In genomic region chr14:90641111-90642010, GRCh38 we compare ENCODE assay signal across 14 cellular contexts.
A peak's percentile ranks its signal among the peaks of the same experiment; 100 is the strongest.
DNase-seq lines count a peak whose midpoint lies in the region; ATAC-seq and TF ChIP-seq lines count a peak whose summit lies in the region.
"Had no signal": no experiment of that assay in that cellular context is flagged by ENCODE, and none has a peak within 500 bp of the region (broad histone marks: within the 10 kb centered on the region; RNA-seq: fewer than 3 reads in every experiment).

No MANE protein-coding gene starts in this region.

- H3K36me3 ChIP-seq in Caco-2 (ENCODE audit: control insufficient read depth, insufficient read depth, low read length): no peaks in the 10 kb centered on the region
- H3K36me3 ChIP-seq: thyroid gland had no signal

- H3K9me3 Mint-ChIP-seq in Caco-2 (ENCODE audit: unreplicated experiment) (no peaks in the 10 kb centered on the region), progenitor cell of endocrine pancreas (ENCODE audit: low read depth) (no peaks in the 10 kb centered on the region)
- H3K9me3 Mint-ChIP-seq: activated T-cell treated with anti-CD3 and anti-CD28 coated beads, Interleukin-2, amount 50 U/mL, for 4 hours; T-cell had no signal

- DNase-seq in Caco-2 (peak in 1 of 2 experiments; percentile 14), caudate nucleus (lab: John Stamatoyannopoulos, UW) (peak in 1 of 61 donors; percentile 14), right cardiac atrium (no peak), progenitor cell of endocrine pancreas (ENCODE audit: low spot score, unreplicated experiment) (no peak), iPS-NIHi7 (ENCODE audit: extremely low spot score) (no peak)
- DNase-seq: activated T-cell treated with anti-CD3 and anti-CD28 coated beads, Interleukin-2, amount 50 U/mL, for 4 hours; amniotic stem cell; NCI-H2107; T-cell; thyroid gland had no signal

- CTCF ChIA-PET in Caco-2 (lab: Charles Lee): interaction anchor here (0.9 to 1.3 kb wide), 4 partner anchors 16 to 340 kb away, joined by 3 to 4 read pairs (median 3); no protein-coding TSS in a partner anchor

- POLR2A ChIA-PET in Caco-2 (lab: Charles Lee): no interaction called here

- H3K4me1 Mint-ChIP-seq in Caco-2 (ENCODE audit: low read depth, unreplicated experiment) (peaks cover 22% of the 10 kb centered on the region), progenitor cell of endocrine pancreas (ENCODE audit: low read depth) (peaks cover 18% of the 10 kb centered on the region)
- H3K4me1 Mint-ChIP-seq: T-cell had no signal

- no peaks in the 10 kb centered on the region for H3K9me3 ChIP-seq in Caco-2
- H3K9me3 ChIP-seq in right cardiac atrium (ENCODE audit: control insufficient read depth, low read length): no peaks in the 10 kb centered on the region
- H3K9me3 ChIP-seq: thyroid gland had no signal

- H3K4me3 Mint-ChIP-seq in Caco-2 (ENCODE audit: unreplicated experiment): no peak overlapping the region
- no peak overlapping the region for H3K4me3 Mint-ChIP-seq in progenitor cell of endocrine pancreas (ENCODE audit: low read depth)
- H3K4me3 Mint-ChIP-seq: activated T-cell treated with anti-CD3 and anti-CD28 coated beads, Interleukin-2, amount 50 U/mL, for 4 hours; T-cell had no signal

- peak in 1 of 2 donors; percentile 44 for ATAC-seq in right cardiac atrium
- no peak for ATAC-seq in HG03432 (IDR thresholded peaks at IDR 0.05; ENCODE audit: unreplicated experiment)
- ATAC-seq in SK-N-SH treated with all-trans-retinoic acid at 6 μM for 48 hours: no peak
- ATAC-seq in GM18505 (IDR thresholded peaks at IDR 0.05; ENCODE audit: unreplicated experiment): no peak
- ATAC-seq: activated T-cell treated with anti-CD3 and anti-CD28 coated beads, Interleukin-2, amount 50 U/mL, for 4 hours; T-cell had no signal

- no peak overlapping the region for H3K4me3 ChIP-seq in Caco-2 (ENCODE audit: low read depth, low read length)
- no peak overlapping the region for H3K4me3 ChIP-seq in right cardiac atrium (ENCODE audit: low read length)
- H3K4me3 ChIP-seq: skin epidermis, thyroid gland had no signal

- no peaks in the 10 kb centered on the region for H3K27me3 Mint-ChIP-seq in Caco-2 (ENCODE audit: insufficient read depth, unreplicated experiment)
- H3K27me3 Mint-ChIP-seq in progenitor cell of endocrine pancreas: no peaks in the 10 kb centered on the region
- H3K27me3 Mint-ChIP-seq: T-cell had no signal

- 52% methylated on average over 8 of the region's 8 CpGs for WGBS in right cardiac atrium

- H3K27ac ChIP-seq in caudate nucleus (ENCODE audit: low read depth, low read length): peak overlapping the region; percentile 90
- peak overlapping the region; percentile 39 for H3K27ac ChIP-seq in right cardiac atrium (ENCODE audit: low read length)
- H3K27ac ChIP-seq: skin epidermis had no signal

- TF ChIP-seq POLR2A in GM18505 (IDR thresholded peaks at IDR 0.05; ENCODE audit: borderline replicate concordance, extremely low read depth, insufficient read depth, insufficient read length): no peak

- H3K4me1 ChIP-seq in Caco-2 (peaks cover 44% of the 10 kb centered on the region), right cardiac atrium (ENCODE audit: control insufficient read depth, insufficient read depth, low read length) (peaks cover 6% of the 10 kb centered on the region)

- H3K36me3 Mint-ChIP-seq in Caco-2 (ENCODE audit: insufficient read depth, unreplicated experiment) (peaks cover 11% of the 10 kb centered on the region), progenitor cell of endocrine pancreas (ENCODE audit: insufficient read depth) (peaks cover 9% of the 10 kb centered on the region)
- H3K36me3 Mint-ChIP-seq: T-cell had no signal

- BruUV-seq in Caco-2 (replicated peaks; lab: Mats Ljungman, UMichigan): no TSS peak

- H3K27me3 ChIP-seq in Caco-2 (replicated peaks; ENCODE audit: control insufficient read depth, insufficient read depth, low read length): no peaks in the 10 kb centered on the region
- no peaks in the 10 kb centered on the region for H3K27me3 ChIP-seq in right cardiac atrium (ENCODE audit: control insufficient read depth, insufficient read depth)
- H3K27me3 ChIP-seq: thyroid gland had no signal

- no peak for TF ChIP-seq CTCF in Caco-2 (IDR thresholded peaks at IDR 0.05; ENCODE audit: insufficient read depth in 1 of 2, low read depth in 1 of 2, low read length in 1 of 2, severe bottlenecking in 1 of 2, unreplicated experiment in 1 of 2)
- no peak for TF ChIP-seq CTCF in progenitor cell of endocrine pancreas (IDR thresholded peaks at IDR 0.05; ENCODE audit: unreplicated experiment)

- H3K27ac Mint-ChIP-seq in Caco-2 (ENCODE audit: unreplicated experiment) (peak overlapping the region; percentile 71), progenitor cell of endocrine pancreas (peak overlapping the region; percentile 71)
- H3K27ac Mint-ChIP-seq: T-cell had no signal

- intact Hi-C loops in Caco-2 (cut with micrococcal nuclease; ENCODE audit: unreplicated experiment): loop anchor here (1.0 to 5.0 kb wide), 2 partner anchors 21 to 46 kb away; no protein-coding TSS in a partner anchor
- intact Hi-C loops in right cardiac atrium (cut with DNase I): no loop called here

TF ChIP-seq in SK-N-SH treated with all-trans-retinoic acid at 6 μM for 48 hours, 23 proteins besides CTCF, POLR2A, EP300 and RAD21:
- TF ChIP-seq GLIS3 (CRISPR knock-in tag; IDR thresholded peaks at IDR 0.05): no peak
- no peak for TF ChIP-seq CREB5 (CRISPR knock-in tag; IDR thresholded peaks at IDR 0.05; ENCODE audit: low read depth)
- TF ChIP-seq SNAI2 (CRISPR knock-in tag; IDR thresholded peaks at IDR 0.05): no peak
- no peak for TF ChIP-seq PATZ1 (CRISPR knock-in tag; IDR thresholded peaks at IDR 0.05; ENCODE audit: borderline replicate concordance)
- TF ChIP-seq POU6F1 (CRISPR knock-in tag; IDR thresholded peaks at IDR 0.05; ENCODE audit: borderline replicate concordance, low read depth): no peak
- no peak for TF ChIP-seq ZNF8 (CRISPR knock-in tag; IDR thresholded peaks at IDR 0.05)
- TF ChIP-seq TCF4 (CRISPR knock-in tag; IDR thresholded peaks at IDR 0.05; ENCODE audit: borderline replicate concordance): no peak
- no peak for TF ChIP-seq ZNF565 (CRISPR knock-in tag; conservative IDR thresholded peaks at IDR 0.05; ENCODE audit: low read depth)
- no peak for TF ChIP-seq ZNF70 (CRISPR knock-in tag; IDR thresholded peaks at IDR 0.05)
